Comparison of ENCODE assay signal across 8 cellular contexts in genomic region chr10:30456262-30456661, GRCh38. TPM values are rescaled to one million over a fixed set of nuclear protein-coding genes. Genes with fewer than 3 reads are reported as not detected.
DNase-seq lines count a peak whose midpoint lies in the region; ATAC-seq and TF ChIP-seq lines count a peak whose summit lies in the region.

No MANE protein-coding gene starts in this region.

- ATAC-seq in GM18511 (IDR thresholded peaks at IDR 0.05; ENCODE audit: unreplicated experiment) (peak; percentile 92), HG02588 (IDR thresholded peaks at IDR 0.05; ENCODE audit: unreplicated experiment) (peak; percentile 65), heart right ventricle (peak in 5 of 8 donors; percentile 26 to 51 (median 38))

- no peak for DNase-seq in heart right ventricle
- no peak for DNase-seq in medulla oblongata (ENCODE audit: extremely low spot score)
- DNase-seq in NCI-H2196 (lab: John Stamatoyannopoulos, UW; ENCODE audit: unreplicated experiment), result no peak
- no peak for DNase-seq in NCI-H1417 treated with DMSO at 0.1 percent for 48 hours (lab: John Stamatoyannopoulos, UW)
- DNase-seq in NCI-H2171 (lab: John Stamatoyannopoulos, UW), result no peak

- TF ChIP-seq CTCF in OCI-LY1 (IDR thresholded peaks at IDR 0.05; ENCODE audit: low read length), result no peak
- no peak for TF ChIP-seq CTCF in heart right ventricle (IDR thresholded peaks at IDR 0.05)

- no peaks in the 10 kb centered on the region for H4K20me1 ChIP-seq in OCI-LY1 (ENCODE audit: insufficient read depth, low read length)

- intact Hi-C loops in heart right ventricle (cut with DNase I), result loop anchor here in 1 of 10 donors (5.0 kb wide), 1 partner anchor 39 kb away; no protein-coding TSS in a partner anchor

- 35 to 51% methylated on average over 4 of the region's 4 CpGs for WGBS in heart right ventricle, 2 donors

- no peak overlapping the region for H3K9ac ChIP-seq in OCI-LY1 (ENCODE audit: low read length)

- H3K4me2 ChIP-seq in OCI-LY1 (ENCODE audit: low read length), result peak overlapping the region; percentile 49

- H2AFZ ChIP-seq in OCI-LY1 (ENCODE audit: low read length), result no peak overlapping the region

- peaks cover 43% of the 10 kb centered on the region; the same call in 1 of the 2 replicates for H3K36me3 ChIP-seq in OCI-LY1 (ENCODE audit: insufficient read depth, low read length)
- peaks cover 0 to 91% (median 31%) of the 10 kb centered on the region in 9 donors for H3K36me3 ChIP-seq in heart right ventricle

- H3K4me3 ChIP-seq in OCI-LY1 (ENCODE audit: low read depth, low read length, poor library complexity, severe bottlenecking) (no peak overlapping the region), heart right ventricle (peak overlapping the region in 1 of 10 donors; percentile 8)

- no peaks in the 10 kb centered on the region for H3K79me2 ChIP-seq in OCI-LY1 (ENCODE audit: insufficient read depth, low read length)

- no peaks in the 10 kb centered on the region for H3F3A ChIP-seq in OCI-LY1 (ENCODE audit: insufficient read depth, low read length)

- H3K4me1 ChIP-seq in OCI-LY1 (ENCODE audit: insufficient read depth, low read length, severe bottlenecking), result peaks cover 39% of the 10 kb centered on the region
- peaks cover 16 to 75% (median 38%) of the 10 kb centered on the region in 9 donors for H3K4me1 ChIP-seq in heart right ventricle

- H3K9me3 ChIP-seq in OCI-LY1 (ENCODE audit: low read length) (no peaks in the 10 kb centered on the region), heart right ventricle (no peaks in the 10 kb centered on the region)

- no peaks in the 10 kb centered on the region for H3K27me3 ChIP-seq in OCI-LY1 (ENCODE audit: insufficient read depth, low read length)
- H3K27me3 ChIP-seq in heart right ventricle, result no peaks in the 10 kb centered on the region

- H3K9me2 ChIP-seq in OCI-LY1 (ENCODE audit: low read depth, low read length), result no peaks in the 10 kb centered on the region

- H3K27ac ChIP-seq in OCI-LY1 (ENCODE audit: low read depth, low read length, poor library complexity, severe bottlenecking) (peak overlapping the region; percentile 66), heart right ventricle (peak overlapping the region in 8 of 10 donors; percentile 13 to 88 (median 78))

RNA-seq across cellular contexts. Expression of gene MAP3K8, which starts 22.3 kb away (rescaled TPM):
- total RNA-seq in heart right ventricle, result 10 to 100 TPM in 3 of 10 donors, 1 to 10 TPM in 7; 2.7 to 19.2 (median 6.9) TPM
- 10 to 100 TPM in 1 of 2 donors, 1 to 10 TPM in 1; 3.8 to 14.0 TPM for polyA plus RNA-seq in heart right ventricle

Comparison
In these comparisons a context has a peak if more than half of its experiments do, and no peak if none do; other contexts are left out.
1. ATAC-seq: peak in every context shown above with its lines; median percentile 92 in GM18511; 65 in HG02588; 38 in heart right ventricle.